ENCODE assay signal across 1 cellular context in genomic region chr10:131885391-131886165, GRCh38.
TF ChIP-seq lines count a peak whose summit lies in the region.

No MANE protein-coding gene starts in this region.

TF ChIP-seq in HepG2, 621 proteins besides CTCF, POLR2A, EP300 and RAD21 (continued from another document and continues in another):
- no peak for TF ChIP-seq RELA (CRISPR knock-in tag; IDR thresholded peaks at IDR 0.05)
- TF ChIP-seq BRCA1 (CRISPR knock-in tag; IDR thresholded peaks at IDR 0.05) = no peak
- TF ChIP-seq ZNF556 (CRISPR knock-in tag; IDR thresholded peaks at IDR 0.05; ENCODE audit: borderline replicate concordance) = no peak
- no peak for TF ChIP-seq FOXP1 (IDR thresholded peaks at IDR 0.05)
- no peak for TF ChIP-seq FOXP1 (CRISPR knock-in tag; IDR thresholded peaks at IDR 0.05)
- no peak for TF ChIP-seq MED8 (CRISPR knock-in tag; IDR thresholded peaks at IDR 0.05; ENCODE audit: insufficient replicate concordance)
- no peak for TF ChIP-seq GPN1 (CRISPR knock-in tag; IDR thresholded peaks at IDR 0.05; ENCODE audit: borderline replicate concordance)
- no peak for TF ChIP-seq CBX2 (IDR thresholded peaks at IDR 0.05; ENCODE audit: low read depth, low read length)
- TF ChIP-seq CBX2 (CRISPR knock-in tag; IDR thresholded peaks at IDR 0.05; ENCODE audit: low read depth) = no peak
- no peak; the same call in 1 of the 2 replicates for TF ChIP-seq ATF6 (CRISPR knock-in tag; conservative IDR thresholded peaks at IDR 0.05)
- TF ChIP-seq REL (CRISPR knock-in tag; conservative IDR thresholded peaks at IDR 0.05) = no peak
- TF ChIP-seq, protein P1, sequence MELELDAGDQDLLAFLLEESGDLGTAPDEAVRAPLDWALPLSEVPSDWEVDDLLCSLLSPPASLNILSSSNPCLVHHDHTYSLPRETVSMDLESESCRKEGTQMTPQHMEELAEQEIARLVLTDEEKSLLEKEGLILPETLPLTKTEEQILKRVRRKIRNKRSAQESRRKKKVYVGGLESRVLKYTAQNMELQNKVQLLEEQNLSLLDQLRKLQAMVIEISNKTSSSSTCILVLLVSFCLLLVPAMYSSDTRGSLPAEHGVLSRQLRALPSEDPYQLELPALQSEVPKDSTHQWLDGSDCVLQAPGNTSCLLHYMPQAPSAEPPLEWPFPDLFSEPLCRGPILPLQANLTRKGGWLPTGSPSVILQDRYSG (CRISPR knock-in tag; IDR thresholded peaks at IDR 0.05) = no peak
- no peak for TF ChIP-seq PAF1 (CRISPR knock-in tag; IDR thresholded peaks at IDR 0.05)
- no peak for TF ChIP-seq ZNF335 (CRISPR knock-in tag; IDR thresholded peaks at IDR 0.05)
- TF ChIP-seq FOXK2 (IDR thresholded peaks at IDR 0.05) = no peak
- TF ChIP-seq, protein P2, sequence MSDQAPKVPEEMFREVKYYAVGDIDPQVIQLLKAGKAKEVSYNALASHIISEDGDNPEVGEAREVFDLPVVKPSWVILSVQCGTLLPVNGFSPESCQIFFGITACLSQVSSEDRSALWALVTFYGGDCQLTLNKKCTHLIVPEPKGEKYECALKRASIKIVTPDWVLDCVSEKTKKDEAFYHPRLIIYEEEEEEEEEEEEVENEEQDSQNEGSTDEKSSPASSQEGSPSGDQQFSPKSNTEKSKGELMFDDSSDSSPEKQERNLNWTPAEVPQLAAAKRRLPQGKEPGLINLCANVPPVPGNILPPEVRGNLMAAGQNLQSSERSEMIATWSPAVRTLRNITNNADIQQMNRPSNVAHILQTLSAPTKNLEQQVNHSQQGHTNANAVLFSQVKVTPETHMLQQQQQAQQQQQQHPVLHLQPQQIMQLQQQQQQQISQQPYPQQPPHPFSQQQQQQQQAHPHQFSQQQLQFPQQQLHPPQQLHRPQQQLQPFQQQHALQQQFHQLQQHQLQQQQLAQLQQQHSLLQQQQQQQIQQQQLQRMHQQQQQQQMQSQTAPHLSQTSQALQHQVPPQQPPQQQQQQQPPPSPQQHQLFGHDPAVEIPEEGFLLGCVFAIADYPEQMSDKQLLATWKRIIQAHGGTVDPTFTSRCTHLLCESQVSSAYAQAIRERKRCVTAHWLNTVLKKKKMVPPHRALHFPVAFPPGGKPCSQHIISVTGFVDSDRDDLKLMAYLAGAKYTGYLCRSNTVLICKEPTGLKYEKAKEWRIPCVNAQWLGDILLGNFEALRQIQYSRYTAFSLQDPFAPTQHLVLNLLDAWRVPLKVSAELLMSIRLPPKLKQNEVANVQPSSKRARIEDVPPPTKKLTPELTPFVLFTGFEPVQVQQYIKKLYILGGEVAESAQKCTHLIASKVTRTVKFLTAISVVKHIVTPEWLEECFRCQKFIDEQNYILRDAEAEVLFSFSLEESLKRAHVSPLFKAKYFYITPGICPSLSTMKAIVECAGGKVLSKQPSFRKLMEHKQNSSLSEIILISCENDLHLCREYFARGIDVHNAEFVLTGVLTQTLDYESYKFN (CRISPR knock-in tag; conservative IDR thresholded peaks at IDR 0.05) = no peak
- no peak for TF ChIP-seq ZC3H4 (CRISPR knock-in tag; IDR thresholded peaks at IDR 0.05; ENCODE audit: borderline replicate concordance)
- no peak for TF ChIP-seq ZKSCAN5 (CRISPR knock-in tag; IDR thresholded peaks at IDR 0.05)
- TF ChIP-seq ZNF10 (CRISPR knock-in tag; IDR thresholded peaks at IDR 0.05; ENCODE audit: borderline replicate concordance, low read depth) = no peak
- no peak for TF ChIP-seq HES4 (CRISPR knock-in tag; IDR thresholded peaks at IDR 0.05; ENCODE audit: borderline replicate concordance)
- no peak for TF ChIP-seq ZBTB40 (IDR thresholded peaks at IDR 0.05)
- no peak for TF ChIP-seq ZBTB40 (CRISPR knock-in tag; IDR thresholded peaks at IDR 0.05)
- no peak for TF ChIP-seq ZNF691 (CRISPR knock-in tag; IDR thresholded peaks at IDR 0.05; ENCODE audit: borderline replicate concordance, low read depth)
- no peak for TF ChIP-seq TBP (CRISPR knock-in tag; IDR thresholded peaks at IDR 0.05)
- TF ChIP-seq ZNF761 (CRISPR knock-in tag; conservative IDR thresholded peaks at IDR 0.05) = no peak
- TF ChIP-seq LRRFIP1 (CRISPR knock-in tag; conservative IDR thresholded peaks at IDR 0.05) = no peak
- no peak; the same call in 1 of the 2 replicates for TF ChIP-seq MIER3 (CRISPR knock-in tag; IDR thresholded peaks at IDR 0.05; ENCODE audit: borderline replicate concordance)
- TF ChIP-seq KLF12 (CRISPR knock-in tag; IDR thresholded peaks at IDR 0.05; ENCODE audit: borderline replicate concordance) = no peak; the same call in 1 of the 2 replicates
- TF ChIP-seq ZNF33A (CRISPR knock-in tag; IDR thresholded peaks at IDR 0.05; ENCODE audit: borderline replicate concordance) = no peak
- no peak for TF ChIP-seq AKNA (CRISPR knock-in tag; IDR thresholded peaks at IDR 0.05; ENCODE audit: borderline replicate concordance)
- TF ChIP-seq, protein P3, sequence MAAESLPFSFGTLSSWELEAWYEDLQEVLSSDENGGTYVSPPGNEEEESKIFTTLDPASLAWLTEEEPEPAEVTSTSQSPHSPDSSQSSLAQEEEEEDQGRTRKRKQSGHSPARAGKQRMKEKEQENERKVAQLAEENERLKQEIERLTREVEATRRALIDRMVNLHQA (CRISPR knock-in tag; IDR thresholded peaks at IDR 0.05) = no peak
- TF ChIP-seq HCFC1 (IDR thresholded peaks at IDR 0.05; ENCODE audit: low read depth, low read length) = no peak
